In genomic region chr3:98886525-98886924, GRCh38 we compare ENCODE assay signal across 2 cellular contexts.
A peak's percentile ranks its signal among the peaks of the same experiment; 100 is the strongest.
TF ChIP-seq lines count a peak whose summit lies in the region.

No MANE protein-coding gene starts in this region.

TF ChIP-seq in endothelial cell of umbilical vein, 7 proteins besides CTCF, POLR2A, EP300 and RAD21 (continued from another document):
- no peak for TF ChIP-seq POLR2AphosphoS5 (IDR thresholded peaks at IDR 0.05; ENCODE audit: insufficient read depth, low read depth, low read length)
- no peak for TF ChIP-seq EZH2 (IDR thresholded peaks at IDR 0.05; ENCODE audit: borderline replicate concordance, low read depth, low read length, severe bottlenecking)
- TF ChIP-seq MAX (IDR thresholded peaks at IDR 0.05; ENCODE audit: insufficient read depth, insufficient read length): no peak
- no peak for TF ChIP-seq MYC (IDR thresholded peaks at IDR 0.05; ENCODE audit: low read depth, low read length)
- peak; percentile 40 for TF ChIP-seq JUN (IDR thresholded peaks at IDR 0.05; ENCODE audit: borderline replicate concordance, insufficient read depth, insufficient read length, low read depth)
- peak; percentile 42 for TF ChIP-seq FOS (IDR thresholded peaks at IDR 0.05; ENCODE audit: borderline replicate concordance, insufficient read depth, low read length)

TF ChIP-seq in HEK293T, 16 proteins besides CTCF, POLR2A, EP300 and RAD21:
- no peak for TF ChIP-seq PKNOX1 (IDR thresholded peaks at IDR 0.05)
- no peak for TF ChIP-seq SP1 (IDR thresholded peaks at IDR 0.05)
- no peak for TF ChIP-seq ARNT (IDR thresholded peaks at IDR 0.05)
- TF ChIP-seq ZNF384 (IDR thresholded peaks at IDR 0.05): no peak
- TF ChIP-seq ELF4 (IDR thresholded peaks at IDR 0.05): no peak
- TF ChIP-seq L3MBTL2 (conservative IDR thresholded peaks at IDR 0.05): no peak
- no peak for TF ChIP-seq FOXM1 (IDR thresholded peaks at IDR 0.05; ENCODE audit: borderline replicate concordance)
- no peak for TF ChIP-seq HDGF (IDR thresholded peaks at IDR 0.05; ENCODE audit: borderline replicate concordance)
- TF ChIP-seq NFRKB (IDR thresholded peaks at IDR 0.05): no peak
- TF ChIP-seq CTBP1 (IDR thresholded peaks at IDR 0.05; ENCODE audit: borderline replicate concordance): no peak
- no peak for TF ChIP-seq SUZ12 (IDR thresholded peaks at IDR 0.05)
- no peak for TF ChIP-seq FOXA1 (IDR thresholded peaks at IDR 0.05)
